27 cellular contexts compared by ENCODE assay signal in genomic region chr19:9941646-9942045, GRCh38.
"Had no signal": no experiment of that assay in that cellular context is flagged by ENCODE, and none has a peak within 500 bp of the region (broad histone marks: within the 10 kb centered on the region; RNA-seq: fewer than 3 reads in every experiment).

No MANE protein-coding gene starts in this region.

- H2AFZ ChIP-seq: neural progenitor cell had no signal

- H3K27me3 ChIP-seq: right atrium auricular region, testis, thyroid gland, vagina had no signal

- H3K4me1 ChIP-seq: testis had no signal

- H3K4me2 ChIP-seq: neural progenitor cell had no signal

- H3K9me3 ChIP-seq: neutrophil, testis, thyroid gland, vagina had no signal

- H3K9ac ChIP-seq: neural progenitor cell had no signal

- H3K27ac Mint-ChIP-seq: naive thymus-derived CD8-positive, alpha-beta T cell; nephron; neural progenitor cell; progenitor cell of endocrine pancreas; stimulated activated naive B cell treated with anti-CD40 and anti-IgM and Interleukin-4, amounts not matched to agents 10 μg/mL and 1 μg/mL and 100 μg/mL, for 72 hours had no signal

- DNase-seq: kidney glomerular epithelial cell; left colon; left lung; lower lobe of right lung; mammary epithelial cell; mesenchymal stem cell; naive thymus-derived CD8-positive, alpha-beta T cell; occipital lobe; stimulated activated CD4-positive, alpha-beta T cell treated with anti-CD3 and anti-CD28 coated beads, Interleukin-12 subunit alpha, Interleukin-12 subunit beta, amount 100 ng/mL, for 4 hours; stimulated activated CD4-positive, alpha-beta T cell treated with anti-CD3 and anti-CD28 coated beads, Interleukin-15, amount 100 ng/mL, for 24 hours; stimulated activated CD4-positive, alpha-beta T cell treated with anti-CD3 and anti-CD28 coated beads, Interleukin-2, amount 100 ng/mL, for 24 hours; stimulated activated CD4-positive, alpha-beta T cell treated with anti-CD3 and anti-CD28 coated beads, Interleukin-4, amount 100 ng/mL, for 1 hour; stimulated activated naive B cell treated with anti-CD40 and anti-IgM and Interleukin-4, amounts not matched to agents 10 μg/mL and 1 μg/mL and 100 μg/mL, for 72 hours; stimulated activated naive CD8-positive, alpha-beta T cell treated with anti-CD3 and anti-CD28 coated beads, Interleukin-15, Interleukin-2, amounts not matched to agents 100 U/mL and 50 U/mL, for 24 hours; stomach; testis; thyroid gland; transverse colon; upper lobe of left lung had no signal

- H3K27ac ChIP-seq: left lung, lower lobe of right lung, neural progenitor cell, neutrophil, right atrium auricular region, stomach, testis, thyroid gland, transverse colon, upper lobe of left lung, vagina had no signal

- H3K36me3 ChIP-seq: left lung, lower lobe of right lung, neural progenitor cell, neutrophil, right atrium auricular region, stomach, thyroid gland, transverse colon, upper lobe of left lung, vagina had no signal

- H3K4me3 ChIP-seq: left lung, lower lobe of right lung, neural progenitor cell, right atrium auricular region, skin epidermis, stomach, testis, thyroid gland, transverse colon, upper lobe of left lung, vagina had no signal

- H3K36me3 Mint-ChIP-seq: neural progenitor cell had no signal

- ATAC-seq: left colon; left lung; lower lobe of right lung; naive thymus-derived CD8-positive, alpha-beta T cell; sciatic nerve; stimulated activated naive B cell treated with anti-CD40 and anti-IgM and Interleukin-4, amounts not matched to agents 10 μg/mL and 1 μg/mL and 100 μg/mL, for 72 hours; stimulated activated naive CD8-positive, alpha-beta T cell treated with anti-CD3 and anti-CD28 coated beads, Interleukin-15, Interleukin-2, amounts not matched to agents 100 U/mL and 50 U/mL, for 24 hours had no signal
